In genomic region chrX:101658661-101659477, GRCh38 we compare ENCODE assay signal across 9 cellular contexts. TPM values are rescaled to one million over a fixed set of nuclear protein-coding genes. Genes with fewer than 3 reads are reported as not detected.
DNase-seq lines count a peak whose midpoint lies in the region; ATAC-seq and TF ChIP-seq lines count a peak whose summit lies in the region.
"Had no signal": no experiment of that assay in that cellular context is flagged by ENCODE, and none has a peak within 500 bp of the region (broad histone marks: within the 10 kb centered on the region; RNA-seq: fewer than 3 reads in every experiment).

No MANE protein-coding gene starts in this region.

- TF ChIP-seq CTCF in CD14-positive monocyte (IDR thresholded peaks at IDR 0.05), result no peak

- peak overlapping the region; percentile 80 to 87 for H3K4me3 Mint-ChIP-seq in CD14-positive monocyte

- H3K4me1 Mint-ChIP-seq in CD14-positive monocyte, result peaks cover 12% of the 10 kb centered on the region

- peaks cover 0 to 6% (median 1%) of the 10 kb centered on the region in 7 donors for H3K9me3 Mint-ChIP-seq in CD14-positive monocyte

- peak overlapping the region in 2 of 7 donors; percentile 1 to 65 for H3K27ac Mint-ChIP-seq in CD14-positive monocyte

- DNase-seq in CD14-positive monocyte (ENCODE audit: low spot score) (no peak), NCI-H146 treated with DMSO at 0.1 percent for 48 hours (lab: John Stamatoyannopoulos, UW; ENCODE audit: unreplicated experiment) (peak; percentile 31), left kidney (ENCODE audit: low read depth, low spot score) (peak; percentile 92), OCI-M2 (lab: John Stamatoyannopoulos, UW; ENCODE audit: unreplicated experiment) (no peak)
- DNase-seq in activated CD4-positive, alpha-beta T cell treated with anti-CD3 and anti-CD28 coated beads for 1 hour, result peak; percentile 30
- DNase-seq in stimulated activated CD4-positive, alpha-beta T cell treated with anti-CD3 and anti-CD28 coated beads, Interleukin-1b, Interleukin-23, amount 100 ng/mL, for 4 hours (ENCODE audit: low read depth in 2 of 2), result peak; percentile 17 to 51

- intact Hi-C loops in CD14-positive monocyte (cut with micrococcal nuclease), result no loop called here

- peak overlapping the region; percentile 83 for H3K27ac ChIP-seq in cingulate gyrus (ENCODE audit: low read depth, low read length)

- peaks cover 9 to 14% (median 13%) of the 10 kb centered on the region in 3 donors for H3K27me3 Mint-ChIP-seq in CD14-positive monocyte (ENCODE audit: low read depth in 3 of 3)

- no peaks in the 10 kb centered on the region for H3K36me3 Mint-ChIP-seq in CD14-positive monocyte

- ATAC-seq in GM21529 (IDR thresholded peaks at IDR 0.05; ENCODE audit: unreplicated experiment), result peak; percentile 78
- ATAC-seq: HCT116 had no signal

RNA-seq across cellular contexts. Expression of gene ARMCX2, which starts 0.8 kb away (rescaled TPM):
- under 1 TPM; 0.27 to 0.63 TPM for polyA plus RNA-seq in CD14-positive monocyte

RNA-seq across cellular contexts. Expression of gene ARMCX3, which starts 35.9 kb away (rescaled TPM):
- polyA plus RNA-seq in CD14-positive monocyte, result 10 to 100 TPM; 13.7 to 14.4 TPM

RNA-seq across cellular contexts. Expression of gene ARMCX6, which starts 41.1 kb away (rescaled TPM):
- 10 to 100 TPM; 20.9 to 21.1 TPM for polyA plus RNA-seq in CD14-positive monocyte

Comparison
In these comparisons a context has a peak if more than half of its experiments do, and no peak if none do; other contexts are left out.
1. DNase-seq: peak in NCI-H146 treated with DMSO at 0.1 percent for 48 hours (single experiment), activated CD4-positive, alpha-beta T cell treated with anti-CD3 and anti-CD28 coated beads for 1 hour (single experiment), left kidney (single experiment) and stimulated activated CD4-positive, alpha-beta T cell treated with anti-CD3 and anti-CD28 coated beads, Interleukin-1b, Interleukin-23, amount 100 ng/mL, for 4 hours (2 of 2); none in CD14-positive monocyte (single experiment) and OCI-M2 (single experiment).